Comparison of ENCODE assay signal across 12 cellular contexts in genomic region chr12:124295431-124296058, GRCh38. TPM values are rescaled to one million over a fixed set of nuclear protein-coding genes. Genes with fewer than 3 reads are reported as not detected.
DNase-seq lines count a peak whose midpoint lies in the region; ATAC-seq, FAIRE-seq and TF ChIP-seq lines count a peak whose summit lies in the region.
"Had no signal": no experiment of that assay in that cellular context is flagged by ENCODE, and none has a peak within 500 bp of the region (broad histone marks: within the 10 kb centered on the region; RNA-seq: fewer than 3 reads in every experiment).

No MANE protein-coding gene starts in this region.

- H3K4me3 ChIP-seq in AG10803 (ENCODE audit: low read length) = peak overlapping the region; percentile 64
- peak overlapping the region; percentile 27 for H3K4me3 ChIP-seq in fibroblast of villous mesenchyme (ENCODE audit: low read depth, low read length)
- H3K4me3 ChIP-seq in parathyroid adenoma (ENCODE audit: low read depth, low read length) = peak overlapping the region; percentile 22
- H3K4me3 ChIP-seq in HepG2 (replicated peaks in 1 of 3; ENCODE audit: insufficient read depth in 1 of 3, low read depth in 2 of 3, low read length in 3 of 3) = no peak overlapping the region

- no peaks in the 10 kb centered on the region for H3K79me2 ChIP-seq in parathyroid adenoma
- H3K79me2 ChIP-seq in HepG2 (ENCODE audit: insufficient read depth, low read length) = no peaks in the 10 kb centered on the region

- BruUV-seq in HepG2 (replicated peaks; lab: Mats Ljungman, UMichigan) = no TSS peak

- peaks cover 4% of the 10 kb centered on the region for H3K27me3 ChIP-seq in parathyroid adenoma (ENCODE audit: control insufficient read depth, insufficient read depth, low read length)
- H3K27me3 ChIP-seq in HepG2 (ENCODE audit: control insufficient read depth in 1 of 2, insufficient read depth in 2 of 2, low read length in 2 of 2) = peaks cover 5 to 33% of the 10 kb centered on the region in 2 experiments; a peak in 3 of 5 replicates

- TF ChIP-seq RAD21 in HepG2 (CRISPR knock-in tag; IDR thresholded peaks at IDR 0.05) = no peak

- H3K27ac ChIP-seq in parathyroid adenoma (no peak overlapping the region), HepG2 (ENCODE audit: extremely low read length, insufficient read depth, low read length) (no peak overlapping the region)

- POLR2A ChIA-PET in HepG2 (lab: Yijun Ruan, JAX) = interaction anchor here (1.0 kb wide), 1 partner anchor 17 kb away, joined by 3 read pairs; no protein-coding TSS in a partner anchor

- TF ChIP-seq EP300 in HepG2 (IDR thresholded peaks at IDR 0.05; ENCODE audit: low read depth in 2 of 2, low read length in 2 of 2) = no peak
- no peak for TF ChIP-seq EP300 in HepG2 (CRISPR knock-in tag; IDR thresholded peaks at IDR 0.05; ENCODE audit: borderline replicate concordance)

- no peaks in the 10 kb centered on the region for H3K9me3 ChIP-seq in parathyroid adenoma (ENCODE audit: control insufficient read depth, low read length)
- H3K9me3 ChIP-seq in HepG2 (ENCODE audit: low read length) = no peaks in the 10 kb centered on the region

- H4K20me1 ChIP-seq in HepG2 (ENCODE audit: insufficient read depth, low read length) = no peaks in the 10 kb centered on the region; the same call in 1 of the 2 replicates

- DNase-seq in AG10803 (ENCODE audit: low read depth) (no peak), NCI-H69 (lab: John Stamatoyannopoulos, UW) (peak; percentile 48), fibroblast of villous mesenchyme (ENCODE audit: low read depth) (no peak), cerebellar cortex (ENCODE audit: low spot score) (no peak), HepG2 (ENCODE audit: low spot score) (no peak)
- DNase-seq in activated CD4-positive, alpha-beta T cell treated with anti-CD3 and anti-CD28 coated beads for 48 hours = no peak
- DNase-seq: activated CD8-positive, alpha-beta memory T cell treated with anti-CD3 and anti-CD28 coated beads, Interleukin-2, amount 50 U/mL, for 48 hours; naive thymus-derived CD4-positive, alpha-beta T cell; SHP77 had no signal

- ATAC-seq in GM21360 (IDR thresholded peaks at IDR 0.05; ENCODE audit: unreplicated experiment) = no peak
- ATAC-seq in HepG2 = no peak
- ATAC-seq: naive thymus-derived CD4-positive, alpha-beta T cell had no signal

- H3K4me1 ChIP-seq in parathyroid adenoma (no peaks in the 10 kb centered on the region), HepG2 (ENCODE audit: insufficient read depth, low read length) (peaks cover 25% of the 10 kb centered on the region)

- 76% methylated on average over 14 of the region's 42 CpGs for WGBS in HepG2 (ENCODE audit: low lambda C conversion rate)

- TF ChIP-seq CTCF in AG10803 (conservative IDR thresholded peaks at IDR 0.05; ENCODE audit: low read length) (no peak), fibroblast of villous mesenchyme (IDR thresholded peaks at IDR 0.05; ENCODE audit: insufficient read depth, low read depth, low read length) (no peak), parathyroid adenoma (IDR thresholded peaks at IDR 0.05) (no peak), HepG2 (CRISPR knock-in tag; IDR thresholded peaks at IDR 0.05) (no peak)

- intact Hi-C loops in HepG2 (cut with micrococcal nuclease; ENCODE audit: unreplicated experiment) = loop anchor here (1.0 kb wide), 1 partner anchor 8 kb away; no protein-coding TSS in a partner anchor

- H3K36me3 ChIP-seq in parathyroid adenoma (ENCODE audit: control insufficient read depth, insufficient read depth, low read length) (no peaks in the 10 kb centered on the region), HepG2 (replicated peaks in 1 of 2; ENCODE audit: control insufficient read depth in 1 of 2, insufficient read depth in 2 of 2, low read length in 2 of 2) (no peaks in the 10 kb centered on the region)

- H3K9ac ChIP-seq in parathyroid adenoma (no peak overlapping the region), HepG2 (ENCODE audit: insufficient read depth, low read depth, low read length) (no peak overlapping the region)

- peak overlapping the region; percentile 51 for H3K4me2 ChIP-seq in parathyroid adenoma (ENCODE audit: low read length)
- H3K4me2 ChIP-seq in HepG2 (ENCODE audit: low read depth, low read length) = no peak overlapping the region

- no peak for FAIRE-seq in HepG2 (lab: Jason Lieb, UNC)
- FAIRE-seq: endometrium had no signal

- no peak overlapping the region for H2AFZ ChIP-seq in parathyroid adenoma
- no peak overlapping the region for H2AFZ ChIP-seq in HepG2 (ENCODE audit: low read length)

- CTCF ChIA-PET in HepG2 (lab: Yijun Ruan, JAX; ENCODE audit: low intra/inter-chr PET ratio, low total read pairs) = no interaction called here

- no peak for TF ChIP-seq POLR2A in HepG2 (IDR thresholded peaks at IDR 0.05; ENCODE audit: insufficient read depth in 1 of 2, low read depth in 2 of 2, low read length in 2 of 2)

- in situ Hi-C loops in HepG2 (cut with HindIII; ENCODE audit: extremely low pct_ligation_motif_present, low pct_unique_long_range_greater_than_20kb) = no loop called here

TF ChIP-seq in HepG2, 621 proteins besides CTCF, POLR2A, EP300 and RAD21 (continues in another document):
- no peak for TF ChIP-seq REXO4 (CRISPR knock-in tag; IDR thresholded peaks at IDR 0.05; ENCODE audit: borderline replicate concordance)
- TF ChIP-seq DNMT1 (CRISPR knock-in tag; IDR thresholded peaks at IDR 0.05) = no peak
- TF ChIP-seq GTF2F1 (IDR thresholded peaks at IDR 0.05; ENCODE audit: low read length) = no peak
- no peak for TF ChIP-seq CC2D1A (CRISPR knock-in tag; IDR thresholded peaks at IDR 0.05)
- no peak for TF ChIP-seq CSRNP2 (CRISPR knock-in tag; conservative IDR thresholded peaks at IDR 0.05; ENCODE audit: low read depth)
- TF ChIP-seq ZNF24 (IDR thresholded peaks at IDR 0.05) = no peak
- no peak for TF ChIP-seq NFKB2 (CRISPR knock-in tag; IDR thresholded peaks at IDR 0.05; ENCODE audit: borderline replicate concordance)
- TF ChIP-seq KAT8 (CRISPR knock-in tag; IDR thresholded peaks at IDR 0.05) = no peak
- TF ChIP-seq REL (CRISPR knock-in tag; conservative IDR thresholded peaks at IDR 0.05) = no peak
- TF ChIP-seq PAWR (CRISPR knock-in tag; IDR thresholded peaks at IDR 0.05; ENCODE audit: borderline replicate concordance) = no peak
- TF ChIP-seq ATF6 (CRISPR knock-in tag; conservative IDR thresholded peaks at IDR 0.05) = no peak
- no peak for TF ChIP-seq ZNF672 (CRISPR knock-in tag; IDR thresholded peaks at IDR 0.05)
- no peak for TF ChIP-seq ZSCAN30 (CRISPR knock-in tag; IDR thresholded peaks at IDR 0.05)

RNA-seq across cellular contexts. Expression of gene RFLNA, which starts 0.7 kb away (rescaled TPM):
- total RNA-seq in fibroblast of villous mesenchyme = 1.9 and 5.6 TPM in 2 replicates
- not detected in 2 replicates for total RNA-seq in HepG2 (2016; rRNA removed; fragmentation: Illumina TruSeq; extraction: Trizol)
- not detected in 2 replicates for total RNA-seq in HepG2 (2016; cell fraction: cytosol; rRNA removed; fragmentation: Illumina TruSeq; extraction: Trizol; ENCODE audit: low read depth)
- total RNA-seq in HepG2 (2016; cell fraction: insoluble cytoplasmic fraction; rRNA removed; fragmentation: Illumina TruSeq; extraction: Trizol) = not detected in 2 replicates
- not detected in 2 replicates for total RNA-seq in HepG2 (2016; cell fraction: membrane; rRNA removed; fragmentation: Illumina TruSeq; extraction: Trizol)
- not detected in 2 replicates for total RNA-seq in HepG2 (2016; cell fraction: nucleus; rRNA removed; fragmentation: Illumina TruSeq; extraction: Trizol)
- polyA plus RNA-seq in HepG2 (2011; rRNA removed) = not detected in 2 replicates
- not detected in 2 replicates for polyA plus RNA-seq in HepG2 (2011; cell fraction: cytosol; rRNA removed)
- not detected in 2 replicates for polyA plus RNA-seq in HepG2 (2011; cell fraction: nucleus; rRNA removed)
- polyA plus RNA-seq in HepG2 (2012) = not detected in 2 replicates
- polyA plus RNA-seq in HepG2 (2016; cell fraction: cytosol; fragmentation: Illumina TruSeq; extraction: Trizol; ENCODE audit: low read depth) = not detected in 2 replicates
- polyA plus RNA-seq in HepG2 (2016; cell fraction: insoluble cytoplasmic fraction; fragmentation: Illumina TruSeq; extraction: Trizol; ENCODE audit: low read depth) = not detected in 2 replicates
- not detected in 2 replicates for polyA plus RNA-seq in HepG2 (2016; cell fraction: membrane; fragmentation: Illumina TruSeq; extraction: Trizol; ENCODE audit: low read depth)
- not detected in 2 replicates for polyA plus RNA-seq in HepG2 (2016; cell fraction: nucleus; fragmentation: Illumina TruSeq; extraction: Trizol; ENCODE audit: insufficient read depth, low read depth)
- polyA minus RNA-seq in HepG2 (2011; rRNA and poly(A)+ RNA removed; ENCODE audit: low replicate concordance) = not detected in 2 replicates
- polyA minus RNA-seq in HepG2 (2011; cell fraction: cytosol; rRNA and poly(A)+ RNA removed) = not detected in 2 replicates
- polyA minus RNA-seq in HepG2 (2011; cell fraction: nucleus; rRNA and poly(A)+ RNA removed) = not detected in 2 replicates
- total RNA-seq: naive thymus-derived CD4-positive, alpha-beta T cell had no signal

Comparison
In these comparisons a context has a peak if more than half of its experiments do, and no peak if none do; other contexts are left out.
1. H3K4me3 ChIP-seq: peak in AG10803 (single experiment), fibroblast of villous mesenchyme (single experiment) and parathyroid adenoma (single experiment); none in HepG2 (0 of 3).